8 cellular contexts compared by ENCODE assay signal in genomic region chr2:97662386-97662894, GRCh38. TPM values are rescaled to one million over a fixed set of nuclear protein-coding genes. Genes with fewer than 3 reads are reported as not detected.
DNase-seq lines count a peak whose midpoint lies in the region; ATAC-seq, FAIRE-seq and TF ChIP-seq lines count a peak whose summit lies in the region.

No MANE protein-coding gene starts in this region.

- H3K9ac ChIP-seq in keratinocyte (ENCODE audit: control insufficient read depth, extremely low read depth, insufficient read depth, low read length): peak overlapping the region; percentile 83

- peak overlapping the region; percentile 65 to 87 (median 82) for H3K4me3 ChIP-seq in keratinocyte (ENCODE audit: control insufficient read depth in 2 of 3, extremely low read depth in 1 of 3, insufficient read depth in 2 of 3, low read depth in 1 of 3, low read length in 3 of 3)
- H3K4me3 ChIP-seq in testis: peak overlapping the region; percentile 66 to 89

- H3K4me2 ChIP-seq in keratinocyte (ENCODE audit: control insufficient read depth, extremely low read depth, insufficient read depth, low read depth, low read length): peak overlapping the region; percentile 74

- no peak for DNase-seq in activated CD8-positive, alpha-beta memory T cell treated with anti-CD3 and anti-CD28 coated beads, Interleukin-2, amount 10 ng/mL, durations not matched to agents 7 days and 5 days
- no peak for DNase-seq in activated CD8-positive, alpha-beta memory T cell treated with anti-CD3 and anti-CD28 coated beads for 24 hours
- no peak for DNase-seq in keratinocyte (ENCODE audit: low read depth, low spot score)
- DNase-seq in testis: no peak
- DNase-seq in Ammon's horn (ENCODE audit: low spot score): no peak
- DNase-seq in LoVo (ENCODE audit: low spot score): no peak
- DNase-seq in NCI-H69 (lab: John Stamatoyannopoulos, UW): no peak

- TF ChIP-seq POLR2A in testis (IDR thresholded peaks at IDR 0.05): no peak

- H3K36me3 ChIP-seq in keratinocyte (ENCODE audit: control insufficient read depth in 2 of 2, extremely low read depth in 1 of 2, insufficient read depth in 2 of 2, low read length in 2 of 2) (peaks cover 12 to 14% of the 10 kb centered on the region in 2 experiments), testis (ENCODE audit: low read depth, missing control alignments) (no peaks in the 10 kb centered on the region)

- peaks cover 26% of the 10 kb centered on the region for H3K79me2 ChIP-seq in keratinocyte (ENCODE audit: control insufficient read depth, insufficient read depth, low read length)

- FAIRE-seq in keratinocyte (lab: Jason Lieb, UNC): no peak

- no peaks in the 10 kb centered on the region for H3K9me3 ChIP-seq in keratinocyte (ENCODE audit: control insufficient read depth, low read depth, low read length)
- no peaks in the 10 kb centered on the region for H3K9me3 ChIP-seq in testis

- peaks cover 19% of the 10 kb centered on the region for H3K36me3 Mint-ChIP-seq in activated CD8-positive, alpha-beta memory T cell treated with anti-CD3 and anti-CD28 coated beads, Interleukin-2, amount 10 ng/mL, durations not matched to agents 7 days and 5 days
- H3K36me3 Mint-ChIP-seq in activated T-helper 17 cell treated with anti-CD3 and anti-CD28 coated beads, Interleukin-2, amount 50 U/mL, for 72 hours (ENCODE audit: low read depth): peaks cover 70% of the 10 kb centered on the region

- peaks cover 34% of the 10 kb centered on the region for H3K4me1 Mint-ChIP-seq in activated CD8-positive, alpha-beta memory T cell treated with anti-CD3 and anti-CD28 coated beads, Interleukin-2, amount 10 ng/mL, durations not matched to agents 7 days and 5 days
- H3K4me1 Mint-ChIP-seq in activated T-helper 17 cell treated with anti-CD3 and anti-CD28 coated beads, Interleukin-2, amount 50 U/mL, for 72 hours: peaks cover 8% of the 10 kb centered on the region

- TF ChIP-seq CTCF in keratinocyte (optimal IDR thresholded peaks at IDR 0.05 in 1 of 3, IDR thresholded peaks at IDR 0.05 in 1 of 3, conservative IDR thresholded peaks at IDR 0.05 in 1 of 3; ENCODE audit: extremely low read depth in 1 of 3, insufficient read depth in 2 of 3, low read length in 3 of 3) (no peak), testis (IDR thresholded peaks at IDR 0.05) (no peak)

- ATAC-seq in activated CD8-positive, alpha-beta memory T cell treated with anti-CD3 and anti-CD28 coated beads, Interleukin-2, amount 10 ng/mL, durations not matched to agents 7 days and 5 days: no peak
- no peak for ATAC-seq in activated T-helper 17 cell treated with anti-CD3 and anti-CD28 coated beads, Interleukin-2, amount 50 U/mL, for 72 hours (replicated peaks)

- H2AFZ ChIP-seq in keratinocyte (ENCODE audit: control insufficient read depth, low read length): no peak overlapping the region

- WGBS in testis, 2 donors: 23 to 30% methylated on average over 12 of the region's 12 CpGs

- intact Hi-C loops in testis (cut with DNase I; ENCODE audit: low total_unique reads): no loop called here

- H4K20me1 ChIP-seq in keratinocyte (ENCODE audit: control insufficient read depth, extremely low read depth, insufficient read depth, low read length): no peaks in the 10 kb centered on the region

- H3K4me1 ChIP-seq in keratinocyte (ENCODE audit: control insufficient read depth, extremely low read depth, insufficient read depth, low read length): peaks cover 9% of the 10 kb centered on the region
- H3K4me1 ChIP-seq in testis: peaks cover 16% of the 10 kb centered on the region

- H3K27ac ChIP-seq in keratinocyte (ENCODE audit: control insufficient read depth, insufficient read depth, low read length) (peak overlapping the region; percentile 89), testis (peak overlapping the region in 1 of 2 donors; percentile 92)

- CTCF ChIA-PET in activated CD8-positive, alpha-beta memory T cell treated with anti-CD3 and anti-CD28 coated beads, Interleukin-2, amount 10 ng/mL, durations not matched to agents 7 days and 5 days (lab: Charles Lee): interaction anchor here (1.0 to 8.2 kb wide), 13 partner anchors 9 to 794 kb away, joined by 3 to 102 read pairs (median 5); partner anchors contain the start of gene COX5B

- no peaks in the 10 kb centered on the region for H3K9me3 Mint-ChIP-seq in activated CD8-positive, alpha-beta memory T cell treated with anti-CD3 and anti-CD28 coated beads, Interleukin-2, amount 10 ng/mL, durations not matched to agents 7 days and 5 days (ENCODE audit: low read depth)
- no peaks in the 10 kb centered on the region for H3K9me3 Mint-ChIP-seq in activated T-helper 17 cell treated with anti-CD3 and anti-CD28 coated beads, Interleukin-2, amount 50 U/mL, for 72 hours

- H3K27me3 Mint-ChIP-seq in activated CD8-positive, alpha-beta memory T cell treated with anti-CD3 and anti-CD28 coated beads, Interleukin-2, amount 10 ng/mL, durations not matched to agents 7 days and 5 days: no peaks in the 10 kb centered on the region
- H3K27me3 Mint-ChIP-seq in activated T-helper 17 cell treated with anti-CD3 and anti-CD28 coated beads, Interleukin-2, amount 50 U/mL, for 72 hours: no peaks in the 10 kb centered on the region

- peak overlapping the region; percentile 91 for H3K4me3 Mint-ChIP-seq in activated CD8-positive, alpha-beta memory T cell treated with anti-CD3 and anti-CD28 coated beads, Interleukin-2, amount 10 ng/mL, durations not matched to agents 7 days and 5 days
- peak overlapping the region; percentile 92 for H3K4me3 Mint-ChIP-seq in activated T-helper 17 cell treated with anti-CD3 and anti-CD28 coated beads, Interleukin-2, amount 50 U/mL, for 72 hours

- dilution Hi-C loops in keratinocyte (cut with MboI; ENCODE audit: extremely low pct_ligation_motif_present, low sequenced_read_pairs): no loop called here

- no peaks in the 10 kb centered on the region for H3K27me3 ChIP-seq in keratinocyte (ENCODE audit: control insufficient read depth, extremely low read depth, insufficient read depth, low read length)
- no peaks in the 10 kb centered on the region for H3K27me3 ChIP-seq in testis

- no peaks in the 10 kb centered on the region for H3K9me1 ChIP-seq in keratinocyte (ENCODE audit: control insufficient read depth, extremely low read depth, insufficient read depth, low read length)

- H3K27ac Mint-ChIP-seq in activated CD8-positive, alpha-beta memory T cell treated with anti-CD3 and anti-CD28 coated beads, Interleukin-2, amount 10 ng/mL, durations not matched to agents 7 days and 5 days: peak overlapping the region; percentile 99
- peak overlapping the region; percentile 97 for H3K27ac Mint-ChIP-seq in activated T-helper 17 cell treated with anti-CD3 and anti-CD28 coated beads, Interleukin-2, amount 50 U/mL, for 72 hours

RNA-seq across cellular contexts. Expression of gene ACTR1B, which starts 1.4 kb away (rescaled TPM):
- total RNA-seq in activated CD8-positive, alpha-beta memory T cell treated with anti-CD3 and anti-CD28 coated beads, Interleukin-2, amount 10 ng/mL, durations not matched to agents 7 days and 5 days: 10 to 100 TPM; 87.4 to 94.3 TPM
- 100 to 1,000 TPM in 1 of 2 donors, 10 to 100 TPM in 1; 68.7 to 148 TPM for total RNA-seq in activated T-helper 17 cell treated with anti-CD3 and anti-CD28 coated beads, Interleukin-2, amount 50 U/mL, for 72 hours
- polyA plus RNA-seq in keratinocyte (20.6 to 31.2 TPM (median 30.0 TPM) in 3 replicates), testis (ENCODE audit: insufficient read depth, low read depth, low replicate concordance) (43.0 TPM)
- 28.9 TPM for polyA plus RNA-seq in keratinocyte (2011; ENCODE audit: low read depth)
- polyA plus RNA-seq in keratinocyte (2011; cell fraction: cytosol; rRNA removed): 19.2 and 30.0 TPM in 2 replicates
- 39.5 and 45.8 TPM in 2 replicates for polyA plus RNA-seq in keratinocyte (2011; cell fraction: nucleus; rRNA removed)
- 29.5 and 31.7 TPM in 2 replicates for polyA plus RNA-seq in keratinocyte (2012; ENCODE audit: low replicate concordance)
- 24.5 to 44.3 TPM (median 32.2 TPM) in 3 replicates for polyA minus RNA-seq in keratinocyte
- polyA minus RNA-seq in keratinocyte (2011; cell fraction: cytosol; rRNA and poly(A)+ RNA removed): 21.9 TPM
- 13.1 and 15.5 TPM in 2 replicates for polyA minus RNA-seq in keratinocyte (2011; cell fraction: nucleus; rRNA and poly(A)+ RNA removed)
- total RNA-seq in testis: 10 to 100 TPM; 56.3 to 81.0 TPM

RNA-seq across cellular contexts. Expression of gene C2orf92, which starts 7.1 kb away (rescaled TPM):
- total RNA-seq in activated CD8-positive, alpha-beta memory T cell treated with anti-CD3 and anti-CD28 coated beads, Interleukin-2, amount 10 ng/mL, durations not matched to agents 7 days and 5 days: 1 to 10 TPM; 7.3 to 8.4 TPM
- total RNA-seq in activated T-helper 17 cell treated with anti-CD3 and anti-CD28 coated beads, Interleukin-2, amount 50 U/mL, for 72 hours: 10 to 100 TPM; 12.0 to 51.2 TPM
- 0.66 to 1.7 TPM (median 1.6 TPM) in 3 replicates for polyA plus RNA-seq in keratinocyte
- polyA plus RNA-seq in keratinocyte (2011; ENCODE audit: low read depth): 1.1 TPM
- polyA plus RNA-seq in keratinocyte (2011; cell fraction: cytosol; rRNA removed): 0.11 and 0.16 TPM in 2 replicates
- polyA plus RNA-seq in keratinocyte (2011; cell fraction: nucleus; rRNA removed): 11.7 and 13.4 TPM in 2 replicates
- polyA plus RNA-seq in keratinocyte (2012; ENCODE audit: low replicate concordance): 0.45 and 2.0 TPM in 2 replicates
- 1.1 to 1.4 TPM in 2 of 3 replicates, not detected in the other for polyA minus RNA-seq in keratinocyte
- not detected for polyA minus RNA-seq in keratinocyte (2011; cell fraction: cytosol; rRNA and poly(A)+ RNA removed)
- polyA minus RNA-seq in keratinocyte (2011; cell fraction: nucleus; rRNA and poly(A)+ RNA removed): 1.8 and 2.0 TPM in 2 replicates
- total RNA-seq in testis: 10 to 100 TPM; 27.8 to 35.7 TPM
- 51.2 TPM for polyA plus RNA-seq in testis (ENCODE audit: insufficient read depth, low read depth, low replicate concordance)

RNA-seq across cellular contexts. Expression of gene COX5B, which starts 16.6 kb away (rescaled TPM):
- total RNA-seq in activated CD8-positive, alpha-beta memory T cell treated with anti-CD3 and anti-CD28 coated beads, Interleukin-2, amount 10 ng/mL, durations not matched to agents 7 days and 5 days: 100 to 1,000 TPM; 206 to 236 TPM
- total RNA-seq in activated T-helper 17 cell treated with anti-CD3 and anti-CD28 coated beads, Interleukin-2, amount 50 U/mL, for 72 hours: 100 to 1,000 TPM; 218 to 235 TPM
- polyA plus RNA-seq in keratinocyte: 256 to 372 TPM (median 311 TPM) in 3 replicates
- polyA plus RNA-seq in keratinocyte (2011; ENCODE audit: low read depth): 125 TPM
- 207 and 304 TPM in 2 replicates for polyA plus RNA-seq in keratinocyte (2011; cell fraction: cytosol; rRNA removed)
- 144 and 154 TPM in 2 replicates for polyA plus RNA-seq in keratinocyte (2011; cell fraction: nucleus; rRNA removed)
- 252 and 296 TPM in 2 replicates for polyA plus RNA-seq in keratinocyte (2012; ENCODE audit: low replicate concordance)
- 27.3 to 60.0 TPM (median 34.5 TPM) in 3 replicates for polyA minus RNA-seq in keratinocyte
- 166 TPM for polyA minus RNA-seq in keratinocyte (2011; cell fraction: cytosol; rRNA and poly(A)+ RNA removed)
- 32.2 and 38.5 TPM in 2 replicates for polyA minus RNA-seq in keratinocyte (2011; cell fraction: nucleus; rRNA and poly(A)+ RNA removed)
- 100 to 1,000 TPM; 317 to 344 TPM for total RNA-seq in testis
- 233 TPM for polyA plus RNA-seq in testis (ENCODE audit: insufficient read depth, low read depth, low replicate concordance)

RNA-seq across cellular contexts. Expression of gene ZAP70, which starts 50.9 kb away (rescaled TPM):
- total RNA-seq in activated CD8-positive, alpha-beta memory T cell treated with anti-CD3 and anti-CD28 coated beads, Interleukin-2, amount 10 ng/mL, durations not matched to agents 7 days and 5 days: 100 to 1,000 TPM; 286 to 338 TPM
- total RNA-seq in activated T-helper 17 cell treated with anti-CD3 and anti-CD28 coated beads, Interleukin-2, amount 50 U/mL, for 72 hours: 100 to 1,000 TPM; 176 to 233 TPM
- polyA plus RNA-seq in keratinocyte: 0.95 to 7.3 TPM (median 1.6 TPM) in 3 replicates
- 0.31 TPM for polyA plus RNA-seq in keratinocyte (2011; ENCODE audit: low read depth)
- polyA plus RNA-seq in keratinocyte (2011; cell fraction: cytosol; rRNA removed): 1.3 and 2.6 TPM in 2 replicates
- 5.5 and 10.3 TPM in 2 replicates for polyA plus RNA-seq in keratinocyte (2011; cell fraction: nucleus; rRNA removed)
- polyA plus RNA-seq in keratinocyte (2012; ENCODE audit: low replicate concordance): 1.0 and 1.1 TPM in 2 replicates
- polyA minus RNA-seq in keratinocyte: 1.6 to 4.8 TPM (median 2.8 TPM) in 3 replicates
- polyA minus RNA-seq in keratinocyte (2011; cell fraction: cytosol; rRNA and poly(A)+ RNA removed): 3.3 TPM
- polyA minus RNA-seq in keratinocyte (2011; cell fraction: nucleus; rRNA and poly(A)+ RNA removed): 1.3 and 1.6 TPM in 2 replicates
- 1 to 10 TPM; 5.5 to 6.4 TPM for total RNA-seq in testis
- polyA plus RNA-seq in testis (ENCODE audit: insufficient read depth, low read depth, low replicate concordance): 6.5 TPM
